ENCODE assay signal across 10 cellular contexts in the genomic region with DNA sequence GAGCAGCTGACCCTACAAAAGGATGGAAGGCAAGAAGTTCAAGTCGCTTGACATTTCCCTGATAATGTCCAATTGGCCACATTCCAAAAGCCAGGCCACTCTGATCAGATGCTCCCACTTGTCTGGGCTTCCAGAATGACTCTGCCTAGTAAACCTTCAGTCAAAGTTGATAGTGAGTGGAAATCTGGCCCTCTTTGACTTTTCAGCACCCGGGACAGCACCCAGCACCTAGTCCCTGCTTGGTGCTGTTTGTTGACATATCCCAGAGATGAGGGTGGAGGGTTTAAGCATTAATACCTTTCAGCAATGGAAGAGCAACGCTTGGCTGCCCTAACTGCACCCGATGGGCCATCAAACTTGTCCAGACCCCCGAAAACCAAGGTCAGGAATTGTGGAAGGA.
A peak's percentile ranks its signal among the peaks of the same experiment; 100 is the strongest.
DNase-seq lines count a peak whose midpoint lies in the region; ATAC-seq, FAIRE-seq and TF ChIP-seq lines count a peak whose summit lies in the region.
"Had no signal": no experiment of that assay in that cellular context is flagged by ENCODE, and none has a peak within 500 bp of the region (broad histone marks: within the 10 kb centered on the region; RNA-seq: fewer than 3 reads in every experiment).

No MANE protein-coding gene starts in this region.

- CTCF ChIA-PET in mammary epithelial cell (lab: Charles Lee; ENCODE audit: low non-redundant PET) = no interaction called here

- no peaks in the 10 kb centered on the region for H3K4me1 Mint-ChIP-seq in activated T-cell treated with anti-CD3 and anti-CD28 coated beads, Interleukin-2, amount 50 U/mL, for 4 hours (ENCODE audit: low read depth)
- peaks cover 11% of the 10 kb centered on the region for H3K4me1 Mint-ChIP-seq in neural progenitor cell

- no peak overlapping the region for H3K27ac Mint-ChIP-seq in neural progenitor cell

- no peaks in the 10 kb centered on the region for H3F3A ChIP-seq in neural progenitor cell (ENCODE audit: low read depth)

- H3K27me3 Mint-ChIP-seq in activated T-cell treated with anti-CD3 and anti-CD28 coated beads, Interleukin-2, amount 50 U/mL, for 4 hours (ENCODE audit: low read depth) = peaks cover 27% of the 10 kb centered on the region
- H3K27me3 Mint-ChIP-seq in neural progenitor cell (ENCODE audit: insufficient read depth, low read depth) = peaks cover 14% of the 10 kb centered on the region

- H4K20me1 ChIP-seq in mammary epithelial cell (ENCODE audit: insufficient read depth, low read length) = no peaks in the 10 kb centered on the region
- H4K20me1 ChIP-seq in neural progenitor cell (ENCODE audit: low read depth) = no peaks in the 10 kb centered on the region

- no peaks in the 10 kb centered on the region for H3K9me3 Mint-ChIP-seq in activated T-cell treated with anti-CD3 and anti-CD28 coated beads, Interleukin-2, amount 50 U/mL, for 4 hours
- no peaks in the 10 kb centered on the region for H3K9me3 Mint-ChIP-seq in neural progenitor cell

- H3K36me3 Mint-ChIP-seq in activated T-cell treated with anti-CD3 and anti-CD28 coated beads, Interleukin-2, amount 50 U/mL, for 4 hours (ENCODE audit: insufficient read depth) = no peaks in the 10 kb centered on the region
- H3K36me3 Mint-ChIP-seq in neural progenitor cell = no peaks in the 10 kb centered on the region

- dilution Hi-C loops in mammary epithelial cell (cut with HindIII; ENCODE audit: low sequenced_read_pairs) = no loop called here

- no peak for FAIRE-seq in GM19239 (lab: Jason Lieb, UNC)

- H3K27me3 ChIP-seq in mammary epithelial cell (ENCODE audit: insufficient read depth, low read length) (no peaks in the 10 kb centered on the region), neural progenitor cell (no peaks in the 10 kb centered on the region)

- no TSS peak for BruUV-seq in mammary epithelial cell (replicated peaks; lab: Mats Ljungman, UMichigan)

- no peak overlapping the region for H2AFZ ChIP-seq in mammary epithelial cell (ENCODE audit: low read depth, low read length)
- H2AFZ ChIP-seq in neural progenitor cell (replicated peaks) = no peak overlapping the region

- H3K4me3 Mint-ChIP-seq in activated T-cell treated with anti-CD3 and anti-CD28 coated beads, Interleukin-2, amount 50 U/mL, for 4 hours = no peak overlapping the region
- H3K4me3 Mint-ChIP-seq in neural progenitor cell = no peak overlapping the region

- H3K36me3 ChIP-seq in mammary epithelial cell (ENCODE audit: insufficient read depth, low read length) (no peaks in the 10 kb centered on the region), neural progenitor cell (no peaks in the 10 kb centered on the region)

- WGBS in mammary epithelial cell (ENCODE audit: low coverage, missing lambda C conversion rate) = 12% methylated on average over 5 of the region's 5 CpGs

- in situ Hi-C loops in mammary epithelial cell (cut with MboI; ENCODE audit: low sequenced_read_pairs in 2 of 2) = no loop called here

- H3K79me2 ChIP-seq in mammary epithelial cell (ENCODE audit: insufficient read depth, low read length) (no peaks in the 10 kb centered on the region), neural progenitor cell (ENCODE audit: low read depth) (no peaks in the 10 kb centered on the region)

- H3K9ac ChIP-seq in mammary epithelial cell (ENCODE audit: insufficient read depth, low read length) = no peak overlapping the region
- no peak overlapping the region for H3K9ac ChIP-seq in neural progenitor cell

- no peak for ATAC-seq in activated T-cell treated with anti-CD3 and anti-CD28 coated beads, Interleukin-2, amount 50 U/mL, for 4 hours
- no peak for ATAC-seq in HG02840 (IDR thresholded peaks at IDR 0.05; ENCODE audit: low FRiP score, unreplicated experiment)

- H3K27ac ChIP-seq in mammary epithelial cell (ENCODE audit: insufficient read depth, low read depth, low read length) = no peak overlapping the region
- H3K27ac ChIP-seq in neural progenitor cell = no peak overlapping the region

- H3K4me1 ChIP-seq in mammary epithelial cell (ENCODE audit: insufficient read depth, low read length) (no peaks in the 10 kb centered on the region), neural progenitor cell (peaks cover 4% of the 10 kb centered on the region)

- intact Hi-C loops in mammary epithelial cell (cut with micrococcal nuclease) = no loop called here

- TF ChIP-seq CTCF in mammary epithelial cell (conservative IDR thresholded peaks at IDR 0.05 in 1 of 2, IDR thresholded peaks at IDR 0.05 in 1 of 2; ENCODE audit: extremely low read depth in 1 of 2, insufficient read depth in 1 of 2, low read depth in 1 of 2, low read length in 2 of 2) (no peak), neural progenitor cell (IDR thresholded peaks at IDR 0.05) (no peak)

- peak; percentile 20 to 25 for DNase-seq in activated T-cell treated with anti-CD3 and anti-CD28 coated beads, Interleukin-2, amount 50 U/mL, for 48 hours
- DNase-seq in activated T-cell treated with anti-CD3 and anti-CD28 coated beads, Interleukin-2, amount 50 U/mL, for 4 hours = no peak
- peak; percentile 15 for DNase-seq in NCI-H226
- DNase-seq in mammary epithelial cell = peak; percentile 34
- DNase-seq in neural progenitor cell (ENCODE audit: low spot score) = peak; percentile 77
- DNase-seq in activated gamma-delta T cell (lab: John Stamatoyannopoulos, UW) = no peak
- DNase-seq in GM19239 (ENCODE audit: insufficient read length, low spot score) = no peak
- DNase-seq: effector memory CD4-positive, alpha-beta T cell; NCI-H526 treated with DMSO at 0.1 percent for 48 hours had no signal

- H3K9me3 ChIP-seq in mammary epithelial cell (replicated peaks; ENCODE audit: insufficient read depth, low read length) = no peaks in the 10 kb centered on the region
- H3K9me3 ChIP-seq in neural progenitor cell (ENCODE audit: low read depth) = no peaks in the 10 kb centered on the region

- H3K4me3 ChIP-seq in mammary epithelial cell (replicated peaks in 1 of 3; ENCODE audit: insufficient read depth in 1 of 3, low read depth in 2 of 3, low read length in 3 of 3) = no peak overlapping the region
- H3K4me3 ChIP-seq in neural progenitor cell = no peak overlapping the region

- no peak overlapping the region for H3K4me2 ChIP-seq in mammary epithelial cell (ENCODE audit: insufficient read depth, low read depth, low read length)
- H3K4me2 ChIP-seq in neural progenitor cell = no peak overlapping the region

Comparison
In these comparisons a context has a peak if more than half of its experiments do, and no peak if none do; other contexts are left out.
1. DNase-seq: peak in activated T-cell treated with anti-CD3 and anti-CD28 coated beads, Interleukin-2, amount 50 U/mL, for 48 hours (2 of 2), NCI-H226 (single experiment), mammary epithelial cell (single experiment) and neural progenitor cell (single experiment); none in activated T-cell treated with anti-CD3 and anti-CD28 coated beads, Interleukin-2, amount 50 U/mL, for 4 hours (single experiment), activated gamma-delta T cell (single experiment) and GM19239 (single experiment).